Comparison of ENCODE assay signal across 9 cellular contexts in the genomic region with DNA sequence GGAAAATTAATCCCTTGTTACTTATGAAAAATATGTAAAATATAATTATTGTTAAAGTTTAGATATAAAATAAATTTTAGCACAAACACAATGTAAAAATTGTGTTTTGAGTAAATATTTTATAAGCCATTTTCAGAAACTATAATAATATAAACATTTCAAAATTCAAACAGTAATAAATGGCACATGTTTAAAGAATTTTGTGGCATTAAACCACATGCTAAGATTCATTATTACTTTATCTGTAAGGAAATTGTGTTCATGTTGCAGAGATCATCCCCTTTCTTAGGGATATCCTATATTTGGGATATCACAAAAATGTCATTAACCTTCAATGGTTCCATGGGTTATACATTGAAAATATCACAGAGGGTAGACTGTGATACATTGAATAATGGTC.
"Had no signal": no experiment of that assay in that cellular context is flagged by ENCODE, and none has a peak within 500 bp of the region (broad histone marks: within the 10 kb centered on the region; RNA-seq: fewer than 3 reads in every experiment).

No MANE protein-coding gene starts in this region.

- H3K4me2 ChIP-seq: GM23338 had no signal

- H3K27ac ChIP-seq: HL-60 had no signal

- ATAC-seq: GM23338, K562 had no signal

- DNase-seq: H9, HCEC 1CT, IMR-90, KG1 had no signal

- H2AFZ ChIP-seq: GM23338 had no signal

- FAIRE-seq: H1, H54, K562 had no signal

- H3K4me3 ChIP-seq: GM23338, K562 had no signal
